Comparison of ENCODE assay signal across 1 cellular context in the genomic region with DNA sequence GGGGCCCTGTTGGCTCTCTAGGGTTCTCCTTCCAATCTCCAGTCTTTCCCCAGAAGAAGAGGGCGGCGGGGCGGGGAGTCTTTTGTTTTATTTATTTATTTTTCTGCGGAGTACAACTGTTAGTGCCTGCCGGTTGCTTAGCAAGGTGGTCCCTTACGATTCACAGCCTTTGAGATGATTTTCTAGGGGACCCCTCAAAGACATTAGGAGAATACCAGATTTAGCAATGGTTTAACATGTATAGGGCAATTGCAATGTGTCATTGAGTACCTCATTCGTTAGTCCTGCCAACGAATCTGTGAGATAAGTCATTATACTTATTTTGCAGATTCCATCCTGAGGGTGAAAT.
A peak's percentile ranks its signal among the peaks of the same experiment; 100 is the strongest.
TF ChIP-seq lines count a peak whose summit lies in the region.

No MANE protein-coding gene starts in this region.

TF ChIP-seq in HepG2, 621 proteins besides CTCF, POLR2A, EP300 and RAD21 (continues in another document):
- no peak for TF ChIP-seq HDAC6 (IDR thresholded peaks at IDR 0.05; ENCODE audit: low read depth, low read length)
- no peak for TF ChIP-seq ADNP (CRISPR knock-in tag; IDR thresholded peaks at IDR 0.05)
- TF ChIP-seq, protein P1, sequence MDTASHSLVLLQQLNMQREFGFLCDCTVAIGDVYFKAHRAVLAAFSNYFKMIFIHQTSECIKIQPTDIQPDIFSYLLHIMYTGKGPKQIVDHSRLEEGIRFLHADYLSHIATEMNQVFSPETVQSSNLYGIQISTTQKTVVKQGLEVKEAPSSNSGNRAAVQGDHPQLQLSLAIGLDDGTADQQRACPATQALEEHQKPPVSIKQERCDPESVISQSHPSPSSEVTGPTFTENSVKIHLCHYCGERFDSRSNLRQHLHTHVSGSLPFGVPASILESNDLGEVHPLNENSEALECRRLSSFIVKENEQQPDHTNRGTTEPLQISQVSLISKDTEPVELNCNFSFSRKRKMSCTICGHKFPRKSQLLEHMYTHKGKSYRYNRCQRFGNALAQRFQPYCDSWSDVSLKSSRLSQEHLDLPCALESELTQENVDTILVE (CRISPR knock-in tag; IDR thresholded peaks at IDR 0.05) = no peak
- TF ChIP-seq SNAPC2 (CRISPR knock-in tag; IDR thresholded peaks at IDR 0.05) = no peak
- TF ChIP-seq FLYWCH1 (CRISPR knock-in tag; IDR thresholded peaks at IDR 0.05) = no peak
- TF ChIP-seq RNF219 (CRISPR knock-in tag; IDR thresholded peaks at IDR 0.05) = 0 out of 2 replicates have a peak, but pooled peaks have one; percentile 17
- no peak for TF ChIP-seq ARHGAP35 (CRISPR knock-in tag; IDR thresholded peaks at IDR 0.05; ENCODE audit: borderline replicate concordance)
- 0 out of 2 replicates have a peak, but pooled peaks have one; percentile 11 for TF ChIP-seq ZNF563 (CRISPR knock-in tag; IDR thresholded peaks at IDR 0.05)
- TF ChIP-seq, protein P2, sequence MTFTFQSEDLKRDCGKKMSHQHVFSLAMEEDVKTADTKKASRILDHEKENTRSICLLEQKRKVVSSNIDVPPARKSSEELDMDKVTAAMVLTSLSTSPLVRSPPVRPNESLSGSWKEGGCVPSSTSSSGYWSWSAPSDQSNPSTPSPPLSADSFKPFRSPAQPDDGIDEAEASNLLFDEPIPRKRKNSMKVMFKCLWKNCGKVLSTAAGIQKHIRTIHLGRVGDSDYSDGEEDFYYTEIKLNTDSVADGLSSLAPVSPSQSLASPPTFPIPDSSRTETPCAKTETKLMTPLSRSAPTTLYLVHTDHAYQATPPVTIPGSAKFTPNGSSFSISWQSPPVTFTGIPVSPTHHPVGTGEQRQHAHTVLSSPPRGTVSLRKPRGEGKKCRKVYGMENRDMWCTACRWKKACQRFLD (CRISPR knock-in tag; IDR thresholded peaks at IDR 0.05; ENCODE audit: borderline replicate concordance) = no peak
- no peak for TF ChIP-seq SP1 (IDR thresholded peaks at IDR 0.05)
- TF ChIP-seq SP1 (CRISPR knock-in tag; IDR thresholded peaks at IDR 0.05) = no peak
- 0 out of 2 replicates have a peak, but pooled peaks have one; percentile 2 for TF ChIP-seq LCORL (IDR thresholded peaks at IDR 0.05)
- no peak for TF ChIP-seq LCORL (CRISPR knock-in tag; IDR thresholded peaks at IDR 0.05)
- no peak for TF ChIP-seq NR1H2 (CRISPR knock-in tag; IDR thresholded peaks at IDR 0.05; ENCODE audit: borderline replicate concordance, low read depth)
- TF ChIP-seq TP53 (CRISPR knock-in tag; conservative IDR thresholded peaks at IDR 0.05) = no peak
- TF ChIP-seq, protein P3, sequence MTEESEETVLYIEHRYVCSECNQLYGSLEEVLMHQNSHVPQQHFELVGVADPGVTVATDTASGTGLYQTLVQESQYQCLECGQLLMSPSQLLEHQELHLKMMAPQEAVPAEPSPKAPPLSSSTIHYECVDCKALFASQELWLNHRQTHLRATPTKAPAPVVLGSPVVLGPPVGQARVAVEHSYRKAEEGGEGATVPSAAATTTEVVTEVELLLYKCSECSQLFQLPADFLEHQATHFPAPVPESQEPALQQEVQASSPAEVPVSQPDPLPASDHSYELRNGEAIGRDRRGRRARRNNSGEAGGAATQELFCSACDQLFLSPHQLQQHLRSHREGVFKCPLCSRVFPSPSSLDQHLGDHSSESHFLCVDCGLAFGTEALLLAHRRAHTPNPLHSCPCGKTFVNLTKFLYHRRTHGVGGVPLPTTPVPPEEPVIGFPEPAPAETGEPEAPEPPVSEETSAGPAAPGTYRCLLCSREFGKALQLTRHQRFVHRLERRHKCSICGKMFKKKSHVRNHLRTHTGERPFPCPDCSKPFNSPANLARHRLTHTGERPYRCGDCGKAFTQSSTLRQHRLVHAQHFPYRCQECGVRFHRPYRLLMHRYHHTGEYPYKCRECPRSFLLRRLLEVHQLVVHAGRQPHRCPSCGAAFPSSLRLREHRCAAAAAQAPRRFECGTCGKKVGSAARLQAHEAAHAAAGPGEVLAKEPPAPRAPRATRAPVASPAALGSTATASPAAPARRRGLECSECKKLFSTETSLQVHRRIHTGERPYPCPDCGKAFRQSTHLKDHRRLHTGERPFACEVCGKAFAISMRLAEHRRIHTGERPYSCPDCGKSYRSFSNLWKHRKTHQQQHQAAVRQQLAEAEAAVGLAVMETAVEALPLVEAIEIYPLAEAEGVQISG (CRISPR knock-in tag; IDR thresholded peaks at IDR 0.05) = no peak
- TF ChIP-seq ZNF878 (CRISPR knock-in tag; IDR thresholded peaks at IDR 0.05) = peak; percentile 23; the same call in 1 of the 2 replicates
- no peak for TF ChIP-seq ZNF260 (CRISPR knock-in tag; IDR thresholded peaks at IDR 0.05; ENCODE audit: borderline replicate concordance, low read depth)
- TF ChIP-seq IKZF1 (IDR thresholded peaks at IDR 0.05) = no peak
- no peak for TF ChIP-seq ZNF232 (CRISPR knock-in tag; IDR thresholded peaks at IDR 0.05; ENCODE audit: borderline replicate concordance)
- TF ChIP-seq ZGPAT (CRISPR knock-in tag; IDR thresholded peaks at IDR 0.05) = no peak
- TF ChIP-seq ZNF326 (CRISPR knock-in tag; IDR thresholded peaks at IDR 0.05; ENCODE audit: borderline replicate concordance) = no peak
- no peak for TF ChIP-seq HOXA3 (CRISPR knock-in tag; IDR thresholded peaks at IDR 0.05)
- no peak for TF ChIP-seq ZMYM3 (CRISPR knock-in tag; IDR thresholded peaks at IDR 0.05)
- TF ChIP-seq ZFP36 (IDR thresholded peaks at IDR 0.05; ENCODE audit: borderline replicate concordance, low read depth, low read length, partially characterized antibody) = no peak
- no peak for TF ChIP-seq ZNF678 (CRISPR knock-in tag; IDR thresholded peaks at IDR 0.05)
- TF ChIP-seq ZNF441 (CRISPR knock-in tag; IDR thresholded peaks at IDR 0.05; ENCODE audit: borderline replicate concordance) = no peak
- TF ChIP-seq MED1 (CRISPR knock-in tag; IDR thresholded peaks at IDR 0.05) = no peak
- TF ChIP-seq RCOR2 (CRISPR knock-in tag; IDR thresholded peaks at IDR 0.05) = no peak
- TF ChIP-seq ZNF597 (CRISPR knock-in tag; IDR thresholded peaks at IDR 0.05) = no peak
- TF ChIP-seq PHF21A (CRISPR knock-in tag; IDR thresholded peaks at IDR 0.05) = no peak; the same call in 1 of the 2 replicates
- no peak for TF ChIP-seq SIN3A (IDR thresholded peaks at IDR 0.05; ENCODE audit: borderline replicate concordance, low read depth, low read length)
- TF ChIP-seq RBM22 (optimal IDR thresholded peaks at IDR 0.05; ENCODE audit: low read length) = no peak
- TF ChIP-seq ZNF20 (CRISPR knock-in tag; IDR thresholded peaks at IDR 0.05) = no peak
- no peak for TF ChIP-seq AGO1 (IDR thresholded peaks at IDR 0.05; ENCODE audit: low read depth, low read length, poor library complexity, severe bottlenecking)
- no peak for TF ChIP-seq ZMYM2 (CRISPR knock-in tag; IDR thresholded peaks at IDR 0.05)
- TF ChIP-seq, protein P4, sequence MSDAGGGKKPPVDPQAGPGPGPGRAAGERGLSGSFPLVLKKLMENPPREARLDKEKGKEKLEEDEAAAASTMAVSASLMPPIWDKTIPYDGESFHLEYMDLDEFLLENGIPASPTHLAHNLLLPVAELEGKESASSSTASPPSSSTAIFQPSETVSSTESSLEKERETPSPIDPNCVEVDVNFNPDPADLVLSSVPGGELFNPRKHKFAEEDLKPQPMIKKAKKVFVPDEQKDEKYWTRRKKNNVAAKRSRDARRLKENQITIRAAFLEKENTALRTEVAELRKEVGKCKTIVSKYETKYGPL (CRISPR knock-in tag; IDR thresholded peaks at IDR 0.05) = no peak
- TF ChIP-seq FOXA3 (CRISPR knock-in tag; IDR thresholded peaks at IDR 0.05) = no peak
- no peak for TF ChIP-seq IRF1 (CRISPR knock-in tag; IDR thresholded peaks at IDR 0.05; ENCODE audit: low read depth)
- no peak for TF ChIP-seq SP2 (CRISPR knock-in tag; IDR thresholded peaks at IDR 0.05)
- no peak for TF ChIP-seq ZNF275 (CRISPR knock-in tag; IDR thresholded peaks at IDR 0.05; ENCODE audit: borderline replicate concordance)
- 0 out of 2 replicates have a peak, but pooled peaks have one; percentile 46 for TF ChIP-seq ZNF709 (CRISPR knock-in tag; IDR thresholded peaks at IDR 0.05)
- TF ChIP-seq ASH2L (IDR thresholded peaks at IDR 0.05; ENCODE audit: insufficient read length, low read depth, low read length) = no peak
- TF ChIP-seq ZNF34 (CRISPR knock-in tag; IDR thresholded peaks at IDR 0.05; ENCODE audit: borderline replicate concordance) = no peak
- no peak for TF ChIP-seq ZNF552 (CRISPR knock-in tag; IDR thresholded peaks at IDR 0.05; ENCODE audit: borderline replicate concordance)
- TF ChIP-seq, protein P5, sequence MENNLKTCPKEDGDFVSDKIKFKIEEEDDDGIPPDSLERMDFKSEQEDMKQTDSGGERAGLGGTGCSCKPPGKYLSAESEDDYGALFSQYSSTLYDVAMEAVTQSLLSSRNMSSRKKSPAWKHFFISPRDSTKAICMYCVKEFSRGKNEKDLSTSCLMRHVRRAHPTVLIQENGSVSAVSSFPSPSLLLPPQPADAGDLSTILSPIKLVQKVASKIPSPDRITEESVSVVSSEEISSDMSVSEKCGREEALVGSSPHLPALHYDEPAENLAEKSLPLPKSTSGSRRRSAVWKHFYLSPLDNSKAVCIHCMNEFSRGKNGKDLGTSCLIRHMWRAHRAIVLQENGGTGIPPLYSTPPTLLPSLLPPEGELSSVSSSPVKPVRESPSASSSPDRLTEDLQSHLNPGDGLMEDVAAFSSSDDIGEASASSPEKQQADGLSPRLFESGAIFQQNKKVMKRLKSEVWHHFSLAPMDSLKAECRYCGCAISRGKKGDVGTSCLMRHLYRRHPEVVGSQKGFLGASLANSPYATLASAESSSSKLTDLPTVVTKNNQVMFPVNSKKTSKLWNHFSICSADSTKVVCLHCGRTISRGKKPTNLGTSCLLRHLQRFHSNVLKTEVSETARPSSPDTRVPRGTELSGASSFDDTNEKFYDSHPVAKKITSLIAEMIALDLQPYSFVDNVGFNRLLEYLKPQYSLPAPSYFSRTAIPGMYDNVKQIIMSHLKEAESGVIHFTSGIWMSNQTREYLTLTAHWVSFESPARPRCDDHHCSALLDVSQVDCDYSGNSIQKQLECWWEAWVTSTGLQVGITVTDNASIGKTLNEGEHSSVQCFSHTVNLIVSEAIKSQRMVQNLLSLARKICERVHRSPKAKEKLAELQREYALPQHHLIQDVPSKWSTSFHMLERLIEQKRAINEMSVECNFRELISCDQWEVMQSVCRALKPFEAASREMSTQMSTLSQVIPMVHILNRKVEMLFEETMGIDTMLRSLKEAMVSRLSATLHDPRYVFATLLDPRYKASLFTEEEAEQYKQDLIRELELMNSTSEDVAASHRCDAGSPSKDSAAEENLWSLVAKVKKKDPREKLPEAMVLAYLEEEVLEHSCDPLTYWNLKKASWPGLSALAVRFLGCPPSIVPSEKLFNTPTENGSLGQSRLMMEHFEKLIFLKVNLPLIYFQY (CRISPR knock-in tag; IDR thresholded peaks at IDR 0.05; ENCODE audit: borderline replicate concordance) = 0 out of 2 replicates have a peak, but pooled peaks have one; percentile 0
- no peak for TF ChIP-seq NAIF1 (CRISPR knock-in tag; IDR thresholded peaks at IDR 0.05; ENCODE audit: borderline replicate concordance)
- TF ChIP-seq ZNF558 (CRISPR knock-in tag; IDR thresholded peaks at IDR 0.05; ENCODE audit: borderline replicate concordance) = 0 out of 2 replicates have a peak, but pooled peaks have one; percentile 12
